In genomic region chr19:1266116-1266817, GRCh38 we compare ENCODE assay signal across 8 cellular contexts. TPM values are rescaled to one million over a fixed set of nuclear protein-coding genes. Genes with fewer than 3 reads are reported as not detected.
DNase-seq lines count a peak whose midpoint lies in the region; ATAC-seq, FAIRE-seq and TF ChIP-seq lines count a peak whose summit lies in the region.

No MANE protein-coding gene starts in this region.

- no peaks in the 10 kb centered on the region; the same call in 1 of the 2 replicates for H4K20me1 ChIP-seq in GM12878 (ENCODE audit: control insufficient read depth, insufficient read depth)

- no peak for TF ChIP-seq RAD21 in GM12878 (IDR thresholded peaks at IDR 0.05; ENCODE audit: insufficient read depth, low read depth, low read length)

- H3K79me2 ChIP-seq in GM12878 (ENCODE audit: control insufficient read depth, insufficient read depth, low read length), result peaks cover 34% of the 10 kb centered on the region

- H3K27me3 ChIP-seq in GM12878 (replicated peaks in 1 of 2; ENCODE audit: control insufficient read depth in 2 of 2, insufficient read depth in 2 of 2, low read length in 1 of 2) (no peaks in the 10 kb centered on the region), sigmoid colon (no peaks in the 10 kb centered on the region)

- H3K9me3 ChIP-seq in GM12878 (replicated peaks; ENCODE audit: control insufficient read depth, insufficient read depth, low read length) (no peaks in the 10 kb centered on the region), sigmoid colon (no peaks in the 10 kb centered on the region)

- TF ChIP-seq EP300 in GM12878 (IDR thresholded peaks at IDR 0.05; ENCODE audit: borderline replicate concordance in 1 of 2, control insufficient read depth in 1 of 2, low read depth in 2 of 2, low read length in 2 of 2), result 0 out of 4 replicates have a peak, but pooled peaks of 1 of the 2 experiments have one; percentile 14
- TF ChIP-seq EP300 in sigmoid colon (IDR thresholded peaks at IDR 0.05), result no peak

- 0 out of 2 replicates have a peak, but pooled peaks have one; percentile 12 for TF ChIP-seq POLR2A in H54 (IDR thresholded peaks at IDR 0.05; ENCODE audit: low read depth, low read length)
- no peak for TF ChIP-seq POLR2A in NB4 (IDR thresholded peaks at IDR 0.05; ENCODE audit: extremely low read depth, insufficient read length)
- peak; percentile 31; the same call in 1 of the 2 replicates for TF ChIP-seq POLR2A in GM12878 (IDR thresholded peaks at IDR 0.05; ENCODE audit: low read depth, low read length)
- TF ChIP-seq POLR2A in sigmoid colon (IDR thresholded peaks at IDR 0.05), result no peak

- H3K27ac ChIP-seq in GM12878 (ENCODE audit: control insufficient read depth, insufficient read depth), result peak overlapping the region; percentile 38
- H3K27ac ChIP-seq in sigmoid colon, result peak overlapping the region; percentile 88 to 96 (median 94)

- peak overlapping the region; percentile 92 for H3K4me2 ChIP-seq in GM12878 (ENCODE audit: control insufficient read depth, insufficient read depth)

- ATAC-seq in GM12878, result peak; percentile 56
- no peak for ATAC-seq in GM19023 (IDR thresholded peaks at IDR 0.05; ENCODE audit: unreplicated experiment)

- POLR2A ChIA-PET in GM12878 (lab: Charles Lee), result interaction anchor here (0.5 to 8.7 kb wide), 11 partner anchors 8 to 497 kb away, joined by 3 to 184 read pairs (median 6); partner anchors contain the start of genes ATP5F1D and FAM174C

- peaks cover 58% of the 10 kb centered on the region for H3K4me1 ChIP-seq in GM12878 (ENCODE audit: control insufficient read depth, insufficient read depth, low read length)
- peaks cover 0 to 73% (median 69%) of the 10 kb centered on the region in 4 donors for H3K4me1 ChIP-seq in sigmoid colon

- intact Hi-C loops in GM12878 (cut with micrococcal nuclease; ENCODE audit: unreplicated experiment), result loop anchor here (1.0 kb wide), 2 partner anchors 17 to 22 kb away; no protein-coding TSS in a partner anchor
- intact Hi-C loops in sigmoid colon (cut with DNase I), result loop anchor here (1.0 to 10.0 kb wide), 2 partner anchors 17 to 691 kb away; partner anchors contain the start of gene BSG

- WGBS in GM12878 (ENCODE audit: insufficient coverage, insufficient replicate concordance, low lambda C conversion rate, missing lambda C conversion rate), result under 1% methylated on average over 64 of the region's 69 CpGs
- WGBS in sigmoid colon, 2 donors, result 1 to 3% methylated on average over 69 of the region's 69 CpGs

- H3K4me3 ChIP-seq in NB4 (ENCODE audit: low read depth, low read length), result no peak overlapping the region
- H3K4me3 ChIP-seq in GM12878, result peak overlapping the region; percentile 53
- H3K4me3 ChIP-seq in iPS-11a (ENCODE audit: low read depth, low read length), result peak overlapping the region; percentile 33
- H3K4me3 ChIP-seq in sigmoid colon, result peak overlapping the region; percentile 28 to 63 (median 50)

- DNase-seq in EH (ENCODE audit: low read depth) (peak; percentile 90), H54 (ENCODE audit: insufficient read length, low spot score) (peak; percentile 87), NB4 (ENCODE audit: low read depth) (peak; percentile 82), T-helper 9 cell (peak; percentile 79), GM12878 (ENCODE audit: low read depth, low spot score) (no peak), sigmoid colon (peak; percentile 94)

- RAD21 ChIA-PET in GM12878 (lab: Charles Lee; ENCODE audit: unreplicated experiment), result interaction anchor here (0.6 to 5.1 kb wide), 15 partner anchors 8 to 343 kb away, joined by 3 to 336 read pairs (median 3); partner anchors contain the start of genes ARHGAP45, ATP5F1D, FAM174C and WDR18

- peak overlapping the region; percentile 60 for H2AFZ ChIP-seq in GM12878 (ENCODE audit: control insufficient read depth, low read depth, low read length)

- TF ChIP-seq CTCF in NB4 (IDR thresholded peaks at IDR 0.05; ENCODE audit: low read depth, low read length) (no peak), GM12878 (IDR thresholded peaks at IDR 0.05 in 2 of 3, conservative IDR thresholded peaks at IDR 0.05 in 1 of 3; ENCODE audit: control insufficient read depth in 2 of 3, extremely low read depth in 1 of 3, insufficient read depth in 1 of 3, low read depth in 3 of 3, low read length in 3 of 3) (0 out of 6 replicates have a peak, but pooled peaks of 1 of the 3 experiments have one; percentile 0), sigmoid colon (IDR thresholded peaks at IDR 0.05) (no peak)

- CTCF ChIA-PET in GM12878 (lab: Yijun Ruan, JAX), result interaction anchor here (0.8 to 7.2 kb wide), 11 partner anchors 8 to 178 kb away, joined by 3 to 363 read pairs (median 6); partner anchors contain the start of genes ATP5F1D and FAM174C

- FAIRE-seq in H54 (lab: Jason Lieb, UNC), result no peak
- peak; percentile 75 for FAIRE-seq in GM12878 (lab: Jason Lieb, UNC)

- in situ Hi-C loops in GM12878 (cut with MboI), result loop anchor here (10.0 kb wide), 1 partner anchor 819 kb away; no protein-coding TSS in a partner anchor

- H3K36me3 ChIP-seq in GM12878 (ENCODE audit: control insufficient read depth in 2 of 2, insufficient read depth in 2 of 2, low read length in 1 of 2) (peaks cover 2 to 8% of the 10 kb centered on the region in 2 experiments), sigmoid colon (peaks cover 2 to 6% (median 5%) of the 10 kb centered on the region in 4 donors)

- peak overlapping the region; percentile 15; the same call in 1 of the 2 replicates for H3K9ac ChIP-seq in GM12878 (ENCODE audit: control insufficient read depth, insufficient read depth, low read length)

- SMC1A ChIA-PET in GM12878 (lab: Charles Lee; ENCODE audit: uncharacterized antibody, unreplicated experiment), result interaction anchor here (0.7 to 7.3 kb wide), 4 partner anchors 8 to 22 kb away, joined by 3 to 172 read pairs (median 9); partner anchors contain the start of gene ATP5F1D

- BruUV-seq in GM12878 (replicated peaks; lab: Mats Ljungman, UMichigan), result no TSS peak

RNA-seq across cellular contexts. Expression of gene CIRBP, which starts 2.9 kb away (rescaled TPM):
- 275 and 320 TPM in 2 replicates for total RNA-seq in GM12878 (2013; cell fraction: nucleolus; rRNA removed)
- 216 and 225 TPM in 2 replicates for total RNA-seq in GM12878 (2014; rRNA removed)
- total RNA-seq in GM12878 (2014; rRNA removed; fragmentation: Illumina TruSeq; extraction: Trizol), result 228 and 243 TPM in 2 replicates
- 264 and 284 TPM in 2 replicates for total RNA-seq in GM12878 (2021)
- 115 TPM for polyA plus RNA-seq in GM12878 (2011; ENCODE audit: low read depth)
- 153 and 253 TPM in 2 replicates for polyA plus RNA-seq in GM12878 (2011; rRNA removed)
- 253 and 279 TPM in 2 replicates for polyA plus RNA-seq in GM12878 (2011; cell fraction: cytosol; rRNA removed)
- 892 and 1,145 TPM in 2 replicates for polyA plus RNA-seq in GM12878 (2011; cell fraction: nucleus; rRNA removed)
- polyA plus RNA-seq in GM12878 (2012), result 254 and 374 TPM in 2 replicates
- polyA plus RNA-seq in GM12878 (2014; fragmentation: Illumina TruSeq; extraction: Trizol), result 152 and 313 TPM in 2 replicates
- 10 to 100 TPM; 27.6 to 52.4 TPM for polyA plus RNA-seq in GM12878 (2014; fragmentation: Nextera tagmentation; extraction: Ambion mirVana)
- 335 and 370 TPM in 2 replicates for polyA plus RNA-seq in GM12878 (2014; rRNA removed)
- 100 to 1,000 TPM; 162 to 166 TPM for polyA plus RNA-seq in GM12878 (2016; fragmentation: Nextera tagmentation; extraction: Ambion mirVana)
- polyA minus RNA-seq in GM12878 (2011; rRNA and poly(A)+ RNA removed), result 50.8 and 65.0 TPM in 2 replicates
- 44.4 and 56.1 TPM in 2 replicates for polyA minus RNA-seq in GM12878 (2011; cell fraction: cytosol; rRNA and poly(A)+ RNA removed)
- polyA minus RNA-seq in GM12878 (2011; cell fraction: nucleus; rRNA and poly(A)+ RNA removed), result 81.2 and 108 TPM in 2 replicates
- 1,000 to 10,000 TPM in 1 of 4 donors, 100 to 1,000 TPM in 3; 602 to 1,004 (median 791) TPM for total RNA-seq in sigmoid colon
- 100 to 1,000 TPM; 129 to 455 (median 265) TPM for polyA plus RNA-seq in sigmoid colon

RNA-seq across cellular contexts. Expression of gene FAM174C, which starts 9.1 kb away (rescaled TPM):
- 15.3 and 16.8 TPM in 2 replicates for total RNA-seq in GM12878 (2013; cell fraction: nucleolus; rRNA removed)
- total RNA-seq in GM12878 (2014; rRNA removed) (52.8 and 57.6 TPM in 2 replicates), GM12878 (2014; rRNA removed; fragmentation: Illumina TruSeq; extraction: Trizol) (15.4 and 18.8 TPM in 2 replicates), GM12878 (2021) (71.8 and 73.0 TPM in 2 replicates), sigmoid colon (10 to 100 TPM; 24.7 to 49.3 (median 29.8) TPM)
- 13.7 TPM for polyA plus RNA-seq in GM12878 (2011; ENCODE audit: low read depth)
- polyA plus RNA-seq in GM12878 (2011; rRNA removed) (14.8 and 29.6 TPM in 2 replicates), GM12878 (2014; fragmentation: Illumina TruSeq; extraction: Trizol) (1.1 and 8.1 TPM in 2 replicates), GM12878 (2014; fragmentation: Nextera tagmentation; extraction: Ambion mirVana) (1 to 10 TPM in 1 of 2 experiments, under 1 TPM in 1; 0.89 to 6.9 TPM), GM12878 (2014; rRNA removed) (94.6 and 104 TPM in 2 replicates), GM12878 (2016; fragmentation: Nextera tagmentation; extraction: Ambion mirVana) (10 to 100 TPM; 72.0 to 79.9 TPM), sigmoid colon (10 to 100 TPM; 37.0 to 87.8 (median 60.1) TPM)
- 85.8 and 125 TPM in 2 replicates for polyA plus RNA-seq in GM12878 (2011; cell fraction: cytosol; rRNA removed)
- polyA plus RNA-seq in GM12878 (2011; cell fraction: nucleus; rRNA removed), result 64.1 and 89.0 TPM in 2 replicates
- 61.2 and 63.0 TPM in 2 replicates for polyA plus RNA-seq in GM12878 (2012)
- polyA minus RNA-seq in GM12878 (2011; rRNA and poly(A)+ RNA removed), result 10.3 and 34.2 TPM in 2 replicates
- 20.5 and 25.9 TPM in 2 replicates for polyA minus RNA-seq in GM12878 (2011; cell fraction: cytosol; rRNA and poly(A)+ RNA removed)
- polyA minus RNA-seq in GM12878 (2011; cell fraction: nucleus; rRNA and poly(A)+ RNA removed), result 11.1 and 20.1 TPM in 2 replicates

RNA-seq across cellular contexts. Expression of gene MIDN, which starts 17.9 kb away (rescaled TPM):
- total RNA-seq in GM12878 (2013; cell fraction: nucleolus; rRNA removed), result 69.3 and 73.1 TPM in 2 replicates
- total RNA-seq in GM12878 (2014; rRNA removed), result 6.1 and 8.4 TPM in 2 replicates
- 6.5 and 7.0 TPM in 2 replicates for total RNA-seq in GM12878 (2014; rRNA removed; fragmentation: Illumina TruSeq; extraction: Trizol)
- total RNA-seq in GM12878 (2021), result 51.5 and 52.3 TPM in 2 replicates
- 6.0 TPM for polyA plus RNA-seq in GM12878 (2011; ENCODE audit: low read depth)
- polyA plus RNA-seq in GM12878 (2011; rRNA removed), result 7.6 and 12.2 TPM in 2 replicates
- polyA plus RNA-seq in GM12878 (2011; cell fraction: cytosol; rRNA removed), result 24.2 and 29.5 TPM in 2 replicates
- polyA plus RNA-seq in GM12878 (2011; cell fraction: nucleus; rRNA removed), result 102 and 129 TPM in 2 replicates
- polyA plus RNA-seq in GM12878 (2012), result 26.6 and 35.6 TPM in 2 replicates
- 4.2 and 7.9 TPM in 2 replicates for polyA plus RNA-seq in GM12878 (2014; fragmentation: Illumina TruSeq; extraction: Trizol)
- under 1 TPM; 0.38 to 0.63 TPM for polyA plus RNA-seq in GM12878 (2014; fragmentation: Nextera tagmentation; extraction: Ambion mirVana)
- polyA plus RNA-seq in GM12878 (2014; rRNA removed), result 30.9 and 33.7 TPM in 2 replicates
- polyA plus RNA-seq in GM12878 (2016; fragmentation: Nextera tagmentation; extraction: Ambion mirVana), result 1 to 10 TPM; 2.3 TPM
- polyA minus RNA-seq in GM12878 (2011; rRNA and poly(A)+ RNA removed), result 2.3 and 11.8 TPM in 2 replicates
- 21.7 and 23.8 TPM in 2 replicates for polyA minus RNA-seq in GM12878 (2011; cell fraction: cytosol; rRNA and poly(A)+ RNA removed)
- 29.9 and 46.6 TPM in 2 replicates for polyA minus RNA-seq in GM12878 (2011; cell fraction: nucleus; rRNA and poly(A)+ RNA removed)
- total RNA-seq in sigmoid colon, result 10 to 100 TPM; 14.6 to 70.3 (median 15.4) TPM
- polyA plus RNA-seq in sigmoid colon, result 10 to 100 TPM; 42.1 to 87.0 (median 57.7) TPM

RNA-seq across cellular contexts. Expression of gene EFNA2, which starts 19.4 kb away (rescaled TPM):
- not detected in 2 replicates for total RNA-seq in GM12878 (2013; cell fraction: nucleolus; rRNA removed)
- not detected in 2 replicates for total RNA-seq in GM12878 (2014; rRNA removed)
- not detected in 2 replicates for total RNA-seq in GM12878 (2014; rRNA removed; fragmentation: Illumina TruSeq; extraction: Trizol)
- not detected in 2 replicates for total RNA-seq in GM12878 (2021)
- polyA plus RNA-seq in GM12878 (2011; ENCODE audit: low read depth), result not detected
- not detected in 2 replicates for polyA plus RNA-seq in GM12878 (2011; rRNA removed)
- polyA plus RNA-seq in GM12878 (2011; cell fraction: cytosol; rRNA removed), result not detected in 2 replicates
- not detected in 2 replicates for polyA plus RNA-seq in GM12878 (2011; cell fraction: nucleus; rRNA removed)
- polyA plus RNA-seq in GM12878 (2012), result not detected in 2 replicates
- not detected in 2 replicates for polyA plus RNA-seq in GM12878 (2014; fragmentation: Illumina TruSeq; extraction: Trizol)
- not detected for polyA plus RNA-seq in GM12878 (2014; fragmentation: Nextera tagmentation; extraction: Ambion mirVana)
- polyA plus RNA-seq in GM12878 (2014; rRNA removed), result not detected in 2 replicates
- polyA plus RNA-seq in GM12878 (2016; fragmentation: Nextera tagmentation; extraction: Ambion mirVana), result not detected
- not detected in 2 replicates for polyA minus RNA-seq in GM12878 (2011; rRNA and poly(A)+ RNA removed)
- polyA minus RNA-seq in GM12878 (2011; cell fraction: cytosol; rRNA and poly(A)+ RNA removed), result not detected in 2 replicates
- not detected in 2 replicates for polyA minus RNA-seq in GM12878 (2011; cell fraction: nucleus; rRNA and poly(A)+ RNA removed)
- total RNA-seq in sigmoid colon, result not detected
- polyA plus RNA-seq in sigmoid colon, result 10 to 100 TPM; 23.4 to 40.6 (median 25.2) TPM

RNA-seq across cellular contexts. Expression of gene ATP5F1D, which starts 24.7 kb away (rescaled TPM):
- 14.2 and 16.6 TPM in 2 replicates for total RNA-seq in GM12878 (2013; cell fraction: nucleolus; rRNA removed)
- total RNA-seq in GM12878 (2014; rRNA removed), result 45.8 and 52.5 TPM in 2 replicates
- 18.9 and 23.6 TPM in 2 replicates for total RNA-seq in GM12878 (2014; rRNA removed; fragmentation: Illumina TruSeq; extraction: Trizol)
- 304 and 305 TPM in 2 replicates for total RNA-seq in GM12878 (2021)
- polyA plus RNA-seq in GM12878 (2011; ENCODE audit: low read depth), result 34.8 TPM
- polyA plus RNA-seq in GM12878 (2011; rRNA removed), result 18.5 and 46.6 TPM in 2 replicates
- polyA plus RNA-seq in GM12878 (2011; cell fraction: cytosol; rRNA removed), result 109 and 189 TPM in 2 replicates
- polyA plus RNA-seq in GM12878 (2011; cell fraction: nucleus; rRNA removed), result 95.0 and 142 TPM in 2 replicates
- 163 and 185 TPM in 2 replicates for polyA plus RNA-seq in GM12878 (2012)
- 1.4 and 12.8 TPM in 2 replicates for polyA plus RNA-seq in GM12878 (2014; fragmentation: Illumina TruSeq; extraction: Trizol)
- 10 to 100 TPM in 1 of 2 experiments, 1 to 10 TPM in 1; 7.2 to 45.0 TPM for polyA plus RNA-seq in GM12878 (2014; fragmentation: Nextera tagmentation; extraction: Ambion mirVana)
- polyA plus RNA-seq in GM12878 (2014; rRNA removed), result 179 and 216 TPM in 2 replicates
- 100 to 1,000 TPM; 355 to 357 TPM for polyA plus RNA-seq in GM12878 (2016; fragmentation: Nextera tagmentation; extraction: Ambion mirVana)
- 38.4 and 79.7 TPM in 2 replicates for polyA minus RNA-seq in GM12878 (2011; rRNA and poly(A)+ RNA removed)
- polyA minus RNA-seq in GM12878 (2011; cell fraction: cytosol; rRNA and poly(A)+ RNA removed), result 73.8 and 96.8 TPM in 2 replicates
- 21.4 and 39.0 TPM in 2 replicates for polyA minus RNA-seq in GM12878 (2011; cell fraction: nucleus; rRNA and poly(A)+ RNA removed)
- 100 to 1,000 TPM in 3 of 4 donors, 10 to 100 TPM in 1; 74.7 to 112 (median 104) TPM for total RNA-seq in sigmoid colon
- 100 to 1,000 TPM; 294 to 390 (median 352) TPM for polyA plus RNA-seq in sigmoid colon

Comparison
In these comparisons a context has a peak if more than half of its experiments do, and no peak if none do; other contexts are left out.
1. POLR2A ChIP-seq: peak in H54 (single experiment) and GM12878 (single experiment); none in NB4 (single experiment) and sigmoid colon (0 of 2).